ENCODE assay signal across 12 cellular contexts in genomic region chr13:32752997-32753606, GRCh38.
"Had no signal": no experiment of that assay in that cellular context is flagged by ENCODE, and none has a peak within 500 bp of the region (broad histone marks: within the 10 kb centered on the region; RNA-seq: fewer than 3 reads in every experiment).

No MANE protein-coding gene starts in this region.

- H3K36me3 ChIP-seq: ovary had no signal

- H3K4me3 ChIP-seq: mucosa of descending colon, ovary had no signal

- H3K9me3 ChIP-seq: mucosa of descending colon, ovary had no signal

- DNase-seq: activated CD4-positive, alpha-beta T cell treated with anti-CD3 and anti-CD28 coated beads, Interleukin-2, amount 50 U/mL, for 1 hour; activated naive CD8-positive, alpha-beta T cell treated with anti-CD3 and anti-CD28 coated beads for 36 hours; amygdala; effector memory CD4-positive, alpha-beta T cell; left colon; mucosa of descending colon; naive thymus-derived CD4-positive, alpha-beta T cell; ovary; stimulated activated CD4-positive, alpha-beta T cell treated with anti-CD3 and anti-CD28 coated beads, Interleukin-12 subunit alpha, Interleukin-12 subunit beta, amount 100 ng/mL, for 4 hours; T-helper 9 cell had no signal

- FAIRE-seq: frontal cortex, urothelium cell line had no signal

- H3K27ac ChIP-seq: ovary had no signal

- H3K27me3 ChIP-seq: ovary had no signal
